In genomic region chr6:38649744-38650143, GRCh38 we compare ENCODE assay signal across 5 cellular contexts.
"Had no signal": no experiment of that assay in that cellular context is flagged by ENCODE, and none has a peak within 500 bp of the region (broad histone marks: within the 10 kb centered on the region; RNA-seq: fewer than 3 reads in every experiment).

No MANE protein-coding gene starts in this region.

- H3K4me3 ChIP-seq: K562 had no signal

- H3K27ac ChIP-seq: HL-60 had no signal

- ATAC-seq: HepG2, K562 had no signal

- DNase-seq: IMR-90, KBM-7 had no signal
